1 cellular context compared by ENCODE assay signal in the genomic region with DNA sequence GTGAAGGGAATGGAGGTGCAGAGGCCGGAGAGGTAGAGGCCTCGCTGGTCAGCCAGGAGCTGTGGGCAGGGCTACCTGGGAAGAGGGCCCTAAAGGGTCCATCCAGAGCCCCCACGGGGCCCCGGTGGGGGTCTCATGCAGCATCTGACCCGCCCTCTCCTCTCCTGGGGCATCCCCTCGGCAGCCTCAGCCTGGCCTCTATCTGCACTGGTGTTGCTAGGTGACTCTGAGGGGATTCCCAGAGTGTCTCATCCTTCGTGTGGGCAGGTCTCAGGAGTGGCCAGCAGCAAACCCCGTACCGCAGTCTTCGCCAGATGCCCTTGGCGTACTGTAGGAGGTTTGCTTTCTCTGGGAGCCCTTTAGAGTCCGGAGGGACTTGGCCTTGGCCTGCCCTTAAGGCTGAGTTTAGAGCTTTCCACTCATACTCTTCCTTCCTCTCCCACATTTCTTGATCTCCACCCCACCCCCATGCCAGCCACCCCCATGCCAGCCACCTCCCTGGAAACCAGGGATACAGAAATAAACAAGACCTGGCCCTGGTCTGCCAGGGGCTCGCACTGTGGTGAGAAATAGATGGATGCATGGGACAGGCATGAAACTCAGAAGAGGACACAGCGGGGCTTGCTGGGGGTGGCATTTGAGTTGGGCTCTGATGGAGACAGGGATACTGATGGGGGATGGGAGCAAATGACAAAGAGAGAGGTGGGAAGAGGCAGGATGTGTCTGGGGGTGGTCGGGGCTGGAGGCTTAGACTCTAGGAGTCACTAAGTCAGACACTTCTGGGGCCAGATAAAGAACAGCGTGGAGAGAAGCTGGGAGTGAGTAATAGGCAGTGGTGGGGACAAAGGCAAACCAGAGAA.
TF ChIP-seq lines count a peak whose summit lies in the region.

No MANE protein-coding gene starts in this region.

TF ChIP-seq in IMR-90, 13 proteins besides CTCF, POLR2A, EP300 and RAD21:
- TF ChIP-seq FOS (IDR thresholded peaks at IDR 0.05; ENCODE audit: low read depth, low read length) (no peak), MAFK (IDR thresholded peaks at IDR 0.05; ENCODE audit: low read depth, low read length) (no peak), BHLHE40 (IDR thresholded peaks at IDR 0.05; ENCODE audit: low read depth, low read length) (peak; percentile 72; the same call in 1 of the 2 replicates)
